ENCODE assay signal across 11 cellular contexts in genomic region chr11:86288776-86289507, GRCh38. TPM values are rescaled to one million over a fixed set of nuclear protein-coding genes. Genes with fewer than 3 reads are reported as not detected.
DNase-seq lines count a peak whose midpoint lies in the region; ATAC-seq and TF ChIP-seq lines count a peak whose summit lies in the region.
"Had no signal": no experiment of that assay in that cellular context is flagged by ENCODE, and none has a peak within 500 bp of the region (broad histone marks: within the 10 kb centered on the region; RNA-seq: fewer than 3 reads in every experiment).

No MANE protein-coding gene starts in this region.

- H3K36me3 ChIP-seq in heart left ventricle (peaks cover 0 to 13% (median 7%) of the 10 kb centered on the region in 9 donors), neural progenitor cell (no peaks in the 10 kb centered on the region), colonic mucosa (peaks cover 2% of the 10 kb centered on the region)

- H3K4me2 ChIP-seq in neural progenitor cell: no peak overlapping the region

- no peak for TF ChIP-seq CTCF in heart left ventricle (IDR thresholded peaks at IDR 0.05)
- TF ChIP-seq CTCF in neural progenitor cell (IDR thresholded peaks at IDR 0.05): no peak
- TF ChIP-seq CTCF in colonic mucosa (IDR thresholded peaks at IDR 0.05): no peak

- TF ChIP-seq POLR2A in heart left ventricle (IDR thresholded peaks at IDR 0.05): no peak

- no peaks in the 10 kb centered on the region for H3K79me2 ChIP-seq in neural progenitor cell (ENCODE audit: low read depth)

- peaks cover 12% of the 10 kb centered on the region for H3K36me3 Mint-ChIP-seq in effector memory CD8-positive, alpha-beta T cell (ENCODE audit: insufficient read depth)
- peaks cover 10% of the 10 kb centered on the region for H3K36me3 Mint-ChIP-seq in stimulated activated memory B cell treated with anti-CD40 and anti-IgM and Interleukin-4, amounts not matched to agents 10 μg/mL and 1 μg/mL and 100 μg/mL, for 72 hours
- H3K36me3 Mint-ChIP-seq in neural progenitor cell: peaks cover 7% of the 10 kb centered on the region
- H3K36me3 Mint-ChIP-seq: naive thymus-derived CD8-positive, alpha-beta T cell had no signal

- H3F3A ChIP-seq in neural progenitor cell (ENCODE audit: low read depth): no peaks in the 10 kb centered on the region

- H3K9ac ChIP-seq in neural progenitor cell (no peak overlapping the region), colonic mucosa (ENCODE audit: low read depth in 2 of 2, low read length in 2 of 2) (no peak overlapping the region)

- H3K4me1 Mint-ChIP-seq in effector memory CD8-positive, alpha-beta T cell (ENCODE audit: low read depth in 2 of 2): peaks cover 17 to 19% of the 10 kb centered on the region in 2 donors
- H3K4me1 Mint-ChIP-seq in stimulated activated memory B cell treated with anti-CD40 and anti-IgM and Interleukin-4, amounts not matched to agents 10 μg/mL and 1 μg/mL and 100 μg/mL, for 72 hours: peaks cover 54% of the 10 kb centered on the region
- H3K4me1 Mint-ChIP-seq in neural progenitor cell: no peaks in the 10 kb centered on the region

- no peak overlapping the region for H3K4me3 Mint-ChIP-seq in effector memory CD8-positive, alpha-beta T cell
- H3K4me3 Mint-ChIP-seq in stimulated activated memory B cell treated with anti-CD40 and anti-IgM and Interleukin-4, amounts not matched to agents 10 μg/mL and 1 μg/mL and 100 μg/mL, for 72 hours: peak overlapping the region; percentile 29
- no peak overlapping the region for H3K4me3 Mint-ChIP-seq in neural progenitor cell
- H3K4me3 Mint-ChIP-seq: naive thymus-derived CD8-positive, alpha-beta T cell had no signal

- intact Hi-C loops in heart left ventricle (cut with DNase I) (loop anchor here in 2 of 10 donors (10.0 kb wide), 2 partner anchors 434 to 584 kb away; partner anchors contain the start of gene CCDC83 (in 1 of the 2)), Right ventricle myocardium inferior (cut with DNase I) (no loop called here), colonic mucosa (cut with DNase I) (no loop called here)

- no peaks in the 10 kb centered on the region for H3K27me3 ChIP-seq in heart left ventricle
- no peaks in the 10 kb centered on the region for H3K27me3 ChIP-seq in neural progenitor cell
- no peaks in the 10 kb centered on the region for H3K27me3 ChIP-seq in colonic mucosa

- H3K4me1 ChIP-seq in heart left ventricle: peaks cover 0 to 9% (median 0%) of the 10 kb centered on the region in 12 donors
- no peaks in the 10 kb centered on the region for H3K4me1 ChIP-seq in neural progenitor cell
- H3K4me1 ChIP-seq in colonic mucosa: no peaks in the 10 kb centered on the region

- no peak overlapping the region for H3K27ac ChIP-seq in heart left ventricle
- H3K27ac ChIP-seq in neural progenitor cell: no peak overlapping the region
- H3K27ac ChIP-seq in colonic mucosa: no peak overlapping the region

- H3K9me3 ChIP-seq in heart left ventricle: no peaks in the 10 kb centered on the region
- H3K9me3 ChIP-seq in neural progenitor cell (ENCODE audit: low read depth): no peaks in the 10 kb centered on the region
- H3K9me3 ChIP-seq in colonic mucosa: no peaks in the 10 kb centered on the region

- no peaks in the 10 kb centered on the region for H4K20me1 ChIP-seq in neural progenitor cell (ENCODE audit: low read depth)

- no peak overlapping the region for H3K4me3 ChIP-seq in heart left ventricle
- no peak overlapping the region for H3K4me3 ChIP-seq in neural progenitor cell
- no peak overlapping the region for H3K4me3 ChIP-seq in colonic mucosa

- no peak overlapping the region for H2AFZ ChIP-seq in neural progenitor cell (replicated peaks)

- 76 to 84% (median 81%) methylated on average over 7 of the region's 7 CpGs for WGBS in heart left ventricle, 4 donors

- ATAC-seq in heart left ventricle (peak in 3 of 4 donors; percentile 34 to 70 (median 62)), Right ventricle myocardium inferior (no peak), GM19395 (IDR thresholded peaks at IDR 0.05; ENCODE audit: unreplicated experiment) (no peak)
- ATAC-seq in effector memory CD8-positive, alpha-beta T cell (replicated peaks): no peak
- ATAC-seq in stimulated activated memory B cell treated with anti-CD40 and anti-IgM and Interleukin-4, amounts not matched to agents 10 μg/mL and 1 μg/mL and 100 μg/mL, for 72 hours: no peak
- ATAC-seq: naive thymus-derived CD8-positive, alpha-beta T cell had no signal

- H3K9me3 Mint-ChIP-seq in effector memory CD8-positive, alpha-beta T cell: no peaks in the 10 kb centered on the region
- no peaks in the 10 kb centered on the region for H3K9me3 Mint-ChIP-seq in stimulated activated memory B cell treated with anti-CD40 and anti-IgM and Interleukin-4, amounts not matched to agents 10 μg/mL and 1 μg/mL and 100 μg/mL, for 72 hours
- H3K9me3 Mint-ChIP-seq in neural progenitor cell: no peaks in the 10 kb centered on the region
- H3K9me3 Mint-ChIP-seq: naive thymus-derived CD8-positive, alpha-beta T cell had no signal

- peak overlapping the region; percentile 73 to 80 for H3K27ac Mint-ChIP-seq in effector memory CD8-positive, alpha-beta T cell
- peak overlapping the region; percentile 86 for H3K27ac Mint-ChIP-seq in stimulated activated memory B cell treated with anti-CD40 and anti-IgM and Interleukin-4, amounts not matched to agents 10 μg/mL and 1 μg/mL and 100 μg/mL, for 72 hours
- H3K27ac Mint-ChIP-seq in neural progenitor cell: no peak overlapping the region

- no peaks in the 10 kb centered on the region for H3K27me3 Mint-ChIP-seq in effector memory CD8-positive, alpha-beta T cell
- H3K27me3 Mint-ChIP-seq in stimulated activated memory B cell treated with anti-CD40 and anti-IgM and Interleukin-4, amounts not matched to agents 10 μg/mL and 1 μg/mL and 100 μg/mL, for 72 hours: no peaks in the 10 kb centered on the region
- no peaks in the 10 kb centered on the region for H3K27me3 Mint-ChIP-seq in neural progenitor cell (ENCODE audit: insufficient read depth, low read depth)
- H3K27me3 Mint-ChIP-seq: naive thymus-derived CD8-positive, alpha-beta T cell had no signal

- DNase-seq in heart left ventricle (no peak), Right ventricle myocardium inferior (ENCODE audit: missing footprints) (no peak), OCI-M1 (lab: John Stamatoyannopoulos, UW) (peak; percentile 83), neural progenitor cell (ENCODE audit: low spot score) (no peak), colonic mucosa (no peak)
- DNase-seq in effector memory CD8-positive, alpha-beta T cell: no peak
- DNase-seq: naive thymus-derived CD8-positive, alpha-beta T cell; NCI-H187; NK-92 treated with Interleukin-12 subunit alpha and Interleukin-12 subunit beta, amount 100 ng/mL, for 24 hours had no signal

RNA-seq across cellular contexts. Expression of gene HIKESHI, which starts 13.1 kb away (rescaled TPM):
- 10 to 100 TPM; 30.9 to 56.4 (median 46.6) TPM for total RNA-seq in heart left ventricle
- polyA plus RNA-seq in heart left ventricle: 10 to 100 TPM; 48.1 to 79.1 TPM
- 51.5 TPM for total RNA-seq in Right ventricle myocardium inferior
- total RNA-seq in neural progenitor cell (ENCODE audit: low replicate concordance): 86.6 and 87.2 TPM in 2 replicates
- total RNA-seq in colonic mucosa: 10 to 100 TPM; 23.7 to 27.8 TPM

RNA-seq across cellular contexts. Expression of gene EED, which starts 44.4 kb away (rescaled TPM):
- total RNA-seq in heart left ventricle (10 to 100 TPM in 6 of 9 donors, 1 to 10 TPM in 3; 4.9 to 13.3 (median 11.4) TPM), Right ventricle myocardium inferior (12.7 TPM), neural progenitor cell (ENCODE audit: low replicate concordance) (44.2 and 64.9 TPM in 2 replicates), colonic mucosa (10 to 100 TPM; 21.9 to 28.3 TPM)
- polyA plus RNA-seq in heart left ventricle: 10 to 100 TPM in 1 of 2 donors, 1 to 10 TPM in 1; 9.5 to 13.5 TPM

Comparison
In these comparisons a context has a peak if more than half of its experiments do, and no peak if none do; other contexts are left out.
1. ATAC-seq: peak in heart left ventricle (3 of 4); none in Right ventricle myocardium inferior (single experiment), effector memory CD8-positive, alpha-beta T cell (single experiment), stimulated activated memory B cell treated with anti-CD40 and anti-IgM and Interleukin-4, amounts not matched to agents 10 μg/mL and 1 μg/mL and 100 μg/mL, for 72 hours (single experiment) and GM19395 (single experiment).